ENCODE assay signal across 8 cellular contexts in genomic region chr17:64129765-64130558, GRCh38. TPM values are rescaled to one million over a fixed set of nuclear protein-coding genes. Genes with fewer than 3 reads are reported as not detected.
A peak's percentile ranks its signal among the peaks of the same experiment; 100 is the strongest.
DNase-seq lines count a peak whose midpoint lies in the region; ATAC-seq and TF ChIP-seq lines count a peak whose summit lies in the region.

ERN1 (minus strand) TSS chr17:64130144; CDS start chr17:64130029, 115 bp downstream.

- ATAC-seq in GM19463 (IDR thresholded peaks at IDR 0.05; ENCODE audit: unreplicated experiment) (peak; percentile 82), memory B cell (ENCODE audit: low read depth) (peak; percentile 85)

- H3K36me3 ChIP-seq in CD8-positive, alpha-beta memory T cell (ENCODE audit: insufficient read depth, low read length), result peaks cover under 1% of the 10 kb centered on the region
- H3K36me3 ChIP-seq in effector memory CD4-positive, alpha-beta T cell (ENCODE audit: control insufficient read depth, insufficient read depth, low read length), result no peaks in the 10 kb centered on the region

- no peaks in the 10 kb centered on the region for H3K27me3 ChIP-seq in CD8-positive, alpha-beta memory T cell (ENCODE audit: insufficient read depth, low read length, poor library complexity, severe bottlenecking)
- H3K27me3 ChIP-seq in HL-60 (ENCODE audit: insufficient read depth, poor library complexity, severe bottlenecking), result no peaks in the 10 kb centered on the region
- no peaks in the 10 kb centered on the region for H3K27me3 ChIP-seq in effector memory CD4-positive, alpha-beta T cell (replicated peaks; ENCODE audit: control insufficient read depth, insufficient read depth, low read length, poor library complexity, severe bottlenecking)

- no peaks in the 10 kb centered on the region for H3K9me3 Mint-ChIP-seq in CD8-positive, alpha-beta memory T cell
- no peaks in the 10 kb centered on the region for H3K9me3 Mint-ChIP-seq in memory B cell

- H3K27ac ChIP-seq in CD8-positive, alpha-beta memory T cell (ENCODE audit: low read depth, low read length), result peak within 1 kb of the TSS; percentile 82
- peak within 1 kb of the TSS; percentile 49 for H3K27ac ChIP-seq in HL-60 (replicated peaks)
- H3K27ac ChIP-seq in effector memory CD4-positive, alpha-beta T cell (ENCODE audit: insufficient read depth, low read length, poor library complexity, severe bottlenecking), result peak within 1 kb of the TSS; percentile 93

- H3K27me3 Mint-ChIP-seq in CD8-positive, alpha-beta memory T cell, result no peaks in the 10 kb centered on the region
- H3K27me3 Mint-ChIP-seq in memory B cell, result no peaks in the 10 kb centered on the region

- DNase-seq in CD8-positive, alpha-beta memory T cell, result peak; percentile 87 to 95 (median 88)
- DNase-seq in HL-60 (ENCODE audit: low read depth in 1 of 2, low spot score in 1 of 2) (peak; percentile 82 to 88), NOMO-1 treated with DMSO at 0.1 percent for 48 hours (lab: John Stamatoyannopoulos, UW; ENCODE audit: unreplicated experiment) (peak; percentile 89), memory B cell (ENCODE audit: low spot score in 2 of 2) (peak; percentile 82 to 88)
- peak; percentile 81 to 87 for DNase-seq in activated CD8-positive, alpha-beta memory T cell treated with anti-CD3 and anti-CD28 coated beads for 4 hours (ENCODE audit: low read depth in 2 of 2)
- peak; percentile 85 to 93 (median 90) for DNase-seq in effector memory CD4-positive, alpha-beta T cell
- peak; percentile 88 for DNase-seq in stimulated activated CD8-positive, alpha-beta memory T cell treated with anti-CD3 and anti-CD28 coated beads, Interleukin-12 subunit alpha, Interleukin-12 subunit beta, amount 100 ng/mL, for 1 hour (ENCODE audit: low read depth)

- H3K4me3 Mint-ChIP-seq in CD8-positive, alpha-beta memory T cell, result peak within 1 kb of the TSS; percentile 91 to 98 (median 97)
- H3K4me3 Mint-ChIP-seq in memory B cell, result peak within 1 kb of the TSS; percentile 85

- peak within 1 kb of the TSS; percentile 92 for H3K4me3 ChIP-seq in CD8-positive, alpha-beta memory T cell (ENCODE audit: low read length)
- H3K4me3 ChIP-seq in HL-60 (replicated peaks; ENCODE audit: insufficient read depth, low read length), result peak within 1 kb of the TSS; percentile 67
- peak within 1 kb of the TSS; percentile 81 for H3K4me3 ChIP-seq in effector memory CD4-positive, alpha-beta T cell (ENCODE audit: insufficient read depth, low read depth, low read length, poor library complexity, severe bottlenecking)

- peaks cover 48 to 63% (median 59%) of the 10 kb centered on the region in 3 donors for H3K4me1 Mint-ChIP-seq in CD8-positive, alpha-beta memory T cell
- H3K4me1 Mint-ChIP-seq in memory B cell, result peaks cover 16% of the 10 kb centered on the region

- POLR2A ChIA-PET in CD8-positive, alpha-beta memory T cell (lab: Charles Lee), result interaction anchor here (0.5 to 3.3 kb wide), 19 partner anchors 16 to 375 kb away, joined by 3 to 44 read pairs (median 4); partner anchors contain the start of gene ICAM2

- no peak for TF ChIP-seq CTCF in HL-60 (IDR thresholded peaks at IDR 0.05; ENCODE audit: insufficient read depth, low read length)

- peaks cover 32% of the 10 kb centered on the region for H3K4me1 ChIP-seq in CD8-positive, alpha-beta memory T cell (ENCODE audit: insufficient read depth, low read length)
- H3K4me1 ChIP-seq in effector memory CD4-positive, alpha-beta T cell (ENCODE audit: control insufficient read depth, insufficient read depth, low read length, poor library complexity, severe bottlenecking), result peaks cover 22% of the 10 kb centered on the region

- peak within 1 kb of the TSS; percentile 92 to 98 (median 98) for H3K27ac Mint-ChIP-seq in CD8-positive, alpha-beta memory T cell
- H3K27ac Mint-ChIP-seq in memory B cell, result peak within 1 kb of the TSS; percentile 90

- CTCF ChIA-PET in CD8-positive, alpha-beta memory T cell (lab: Charles Lee), result interaction anchor here (0.8 to 9.7 kb wide), 15 partner anchors 16 to 225 kb away, joined by 3 to 334 read pairs (median 6); partner anchors contain the start of genes GH1 and ICAM2

- peaks cover 2 to 14% (median 5%) of the 10 kb centered on the region in 3 donors for H3K36me3 Mint-ChIP-seq in CD8-positive, alpha-beta memory T cell
- H3K36me3 Mint-ChIP-seq in memory B cell, result no peaks in the 10 kb centered on the region

- H3K9me3 ChIP-seq in CD8-positive, alpha-beta memory T cell (ENCODE audit: low read length), result no peaks in the 10 kb centered on the region
- no peaks in the 10 kb centered on the region for H3K9me3 ChIP-seq in effector memory CD4-positive, alpha-beta T cell (ENCODE audit: control insufficient read depth, low read length)

RNA-seq across cellular contexts. Expression of gene ERN1, which starts in this region (rescaled TPM):
- 10 to 100 TPM; 24.7 to 25.5 TPM for total RNA-seq in CD8-positive, alpha-beta memory T cell
- polyA plus RNA-seq in CD8-positive, alpha-beta memory T cell, result 92.1 TPM

Comparison
In these comparisons a context has a peak if more than half of its experiments do, and no peak if none do; other contexts are left out.
1. Peak in every context shown above with its lines: DNase-seq, ATAC-seq, H3K4me3 ChIP-seq and H3K27ac ChIP-seq.